ENCODE assay signal across 33 cellular contexts in the genomic region with DNA sequence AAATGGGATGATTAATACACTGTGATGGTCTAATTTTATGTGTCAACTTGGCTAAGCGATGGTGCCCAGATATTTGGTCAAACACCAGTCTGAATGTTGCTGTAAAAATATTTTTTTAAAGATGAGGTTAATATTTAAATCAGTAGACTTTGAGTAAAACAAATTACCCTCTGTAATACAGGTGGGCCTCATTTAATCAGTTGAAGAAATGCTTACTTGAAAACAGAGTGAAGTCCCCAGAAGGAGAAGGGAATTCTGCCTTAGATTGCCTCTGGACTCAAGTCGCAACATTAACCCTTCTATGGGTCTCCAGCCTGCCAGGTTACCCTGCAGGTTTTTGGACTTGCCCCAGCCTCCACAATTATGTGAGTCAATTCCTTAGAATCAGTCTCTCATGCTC. TPM values are rescaled to one million over a fixed set of nuclear protein-coding genes. Genes with fewer than 3 reads are reported as not detected.
DNase-seq lines count a peak whose midpoint lies in the region; ATAC-seq, FAIRE-seq and TF ChIP-seq lines count a peak whose summit lies in the region.
"Had no signal": no experiment of that assay in that cellular context is flagged by ENCODE, and none has a peak within 500 bp of the region (broad histone marks: within the 10 kb centered on the region; RNA-seq: fewer than 3 reads in every experiment).

No MANE protein-coding gene starts in this region.

- no peak for DNase-seq in K562 (ENCODE audit: extremely low read depth in 1 of 4, low spot score in 3 of 4)
- peak; percentile 33 for DNase-seq in islet precursor cell
- no peak for DNase-seq in NCI-H1092 treated with DMSO at 0.1 percent for 48 hours (lab: John Stamatoyannopoulos, UW)
- DNase-seq: 8988T; ACHN; AML-193; BE2C; C1 segment of cervical spinal cord; Caco-2; Calu3; CD4-positive, alpha-beta memory T cell; CD4-positive, alpha-beta T cell; CD4-positive, CD25-positive, alpha-beta regulatory T cell; CD8-positive, alpha-beta memory T cell; CD8-positive, alpha-beta T cell; COR-L47; DMS 273 treated with DMSO at 0.1 percent for 48 hours; DMS153; DMS53; DMS79; DMS79 treated with DMSO at 0.1 percent for 48 hours; DND-41; EL had no signal

- peaks cover 15 to 17% of the 10 kb centered on the region in 2 experiments; a peak in 3 of 5 replicates for H3K27me3 ChIP-seq in K562 (ENCODE audit: control insufficient read depth in 2 of 2, insufficient read depth in 2 of 2, low read length in 2 of 2)
- H3K27me3 ChIP-seq: BE2C; BLaER1; BLaER1 treated with 17β-estradiol and CSF1 and Interleukin-3, amounts not matched to agents 10 nM and 100 nM had no signal

- intact Hi-C loops in K562 (cut with micrococcal nuclease): no loop called here

- no peak overlapping the region for H3K9ac ChIP-seq in K562 (ENCODE audit: insufficient read depth in 1 of 2, low read depth in 2 of 2, low read length in 2 of 2)
- H3K9ac ChIP-seq: BLaER1; BLaER1 treated with 17β-estradiol and CSF1 and Interleukin-3, amounts not matched to agents 10 nM and 100 nM had no signal

- in situ Hi-C loops in K562 (cut with MboI): no loop called here

- CTCF ChIA-PET in HEK293 (lab: Yijun Ruan, JAX): no interaction called here
- CTCF ChIA-PET in K562 (lab: Yijun Ruan, JAX; ENCODE audit: low intra/inter-chr PET ratio): no interaction called here

- POLR2A ChIA-PET in HEK293 (lab: Yijun Ruan, JAX): no interaction called here
- POLR2A ChIA-PET in K562 (lab: Yijun Ruan, JAX): interaction anchor here (1.6 kb wide), 1 partner anchor 24 kb away, joined by 4 read pairs; no protein-coding TSS in a partner anchor

- BruUV-seq in K562 (replicated peaks; lab: Mats Ljungman, UMichigan): no TSS peak

- no peak for TF ChIP-seq EP300 in K562 (IDR thresholded peaks at IDR 0.05; ENCODE audit: low read length)

- H3K4me1 ChIP-seq in HEK293 (ENCODE audit: control insufficient read depth, insufficient read depth, low read length) (no peaks in the 10 kb centered on the region), K562 (replicated peaks in 1 of 2; ENCODE audit: control insufficient read depth in 2 of 2, insufficient read depth in 2 of 2, low read length in 2 of 2) (no peaks in the 10 kb centered on the region)
- H3K4me1 ChIP-seq: A549; BE2C; BLaER1; BLaER1 treated with 17β-estradiol and CSF1 and Interleukin-3, amounts not matched to agents 10 nM and 100 nM; Caco-2 had no signal

- no peak for TF ChIP-seq RAD21 in K562 (CRISPR knock-in tag; conservative IDR thresholded peaks at IDR 0.05 in 1 of 2, IDR thresholded peaks at IDR 0.05 in 1 of 2)

- no peak for FAIRE-seq in K562 (lab: Jason Lieb, UNC)
- FAIRE-seq: A204.1, A549, D721Med had no signal

- H3K36me3 ChIP-seq in HEK293 (ENCODE audit: control insufficient read depth in 2 of 2, insufficient read depth in 1 of 2, low read length in 2 of 2) (no peaks in the 10 kb centered on the region), K562 (ENCODE audit: control insufficient read depth, insufficient read depth, low read length) (no peaks in the 10 kb centered on the region)
- H3K36me3 ChIP-seq: BE2C; BLaER1; BLaER1 treated with 17β-estradiol and CSF1 and Interleukin-3, amounts not matched to agents 10 nM and 100 nM had no signal

- WGBS in K562 (ENCODE audit: insufficient coverage, low coverage, missing lambda C conversion rate): 0% methylated on average over 2 of the region's 2 CpGs

- H3K27ac ChIP-seq in HEK293 (ENCODE audit: extremely low read depth, low read depth, low read length) (no peak overlapping the region), K562 (ENCODE audit: extremely low read depth, low read depth, low read length) (no peak overlapping the region)
- H3K27ac ChIP-seq: 22Rv1; A549; BLaER1; BLaER1 treated with 17β-estradiol and CSF1 and Interleukin-3, amounts not matched to agents 10 nM and 100 nM; C4-2B had no signal

- H3K4me3 ChIP-seq in HEK293 (ENCODE audit: low read depth, low read length) (no peak overlapping the region), K562 (no peak overlapping the region)
- H3K4me3 ChIP-seq: A549; BLaER1; BLaER1 treated with 17β-estradiol and CSF1 and Interleukin-3, amounts not matched to agents 10 nM and 100 nM had no signal

- H3K9me1 ChIP-seq in K562 (ENCODE audit: control insufficient read depth, insufficient read depth, low read length): peaks cover 4% of the 10 kb centered on the region

- H3K4me2 ChIP-seq in K562 (ENCODE audit: insufficient read depth, low read length): no peak overlapping the region
- H3K4me2 ChIP-seq: A549; BLaER1; BLaER1 treated with 17β-estradiol and CSF1 and Interleukin-3, amounts not matched to agents 10 nM and 100 nM had no signal

- H3K79me2 ChIP-seq in K562 (ENCODE audit: control insufficient read depth, insufficient read depth, low read length): no peaks in the 10 kb centered on the region

- TF ChIP-seq CTCF in HEK293 (tag by site-specific recombination; IDR thresholded peaks at IDR 0.05) (no peak), K562 (IDR thresholded peaks at IDR 0.05 in 2 of 3, conservative IDR thresholded peaks at IDR 0.05 in 1 of 3; ENCODE audit: insufficient read depth in 2 of 3, low read depth in 1 of 3, low read length in 3 of 3) (no peak)

- H2AFZ ChIP-seq in K562 (ENCODE audit: low read depth, low read length): no peak overlapping the region

- no peaks in the 10 kb centered on the region for H4K20me1 ChIP-seq in K562 (replicated peaks; ENCODE audit: control insufficient read depth, insufficient read depth, low read length)
- H4K20me1 ChIP-seq: BLaER1; BLaER1 treated with 17β-estradiol and CSF1 and Interleukin-3, amounts not matched to agents 10 nM and 100 nM had no signal

- no peak for ATAC-seq in K562
- no peak for ATAC-seq in GM19324 (IDR thresholded peaks at IDR 0.05; ENCODE audit: low FRiP score, unreplicated experiment)
- ATAC-seq in HG03095 (IDR thresholded peaks at IDR 0.05; ENCODE audit: unreplicated experiment): no peak
- ATAC-seq: A549; CD8-positive, alpha-beta T cell had no signal

- no peak for TF ChIP-seq POLR2A in K562 (conservative IDR thresholded peaks at IDR 0.05)

- no peaks in the 10 kb centered on the region for H3K9me3 ChIP-seq in HEK293 (ENCODE audit: control insufficient read depth, insufficient read depth, low read depth, low read length)
- no peaks in the 10 kb centered on the region for H3K9me3 ChIP-seq in K562 (replicated peaks; ENCODE audit: control insufficient read depth, insufficient read depth, low read depth, low read length)
- H3K9me3 ChIP-seq: A549; BE2C; BLaER1; BLaER1 treated with 17β-estradiol and CSF1 and Interleukin-3, amounts not matched to agents 10 nM and 100 nM; Caco-2 had no signal

TF ChIP-seq in HEK293, 187 proteins besides CTCF, POLR2A, EP300 and RAD21:
- TF ChIP-seq SCRT1 (tag by site-specific recombination; IDR thresholded peaks at IDR 0.05; ENCODE audit: borderline replicate concordance) (no peak), ZNF10 (tag by site-specific recombination; IDR thresholded peaks at IDR 0.05) (peak; percentile 92)

TF ChIP-seq in K562, 482 proteins besides CTCF, POLR2A, EP300 and RAD21:
- TF ChIP-seq ZNF134 (CRISPR knock-in tag; conservative IDR thresholded peaks at IDR 0.05) (peak; percentile 96), RBM25 (IDR thresholded peaks at IDR 0.05; ENCODE audit: low read depth, low read length, severe bottlenecking) (peak; percentile 25), DMBX1 (CRISPR knock-in tag; IDR thresholded peaks at IDR 0.05; ENCODE audit: borderline replicate concordance) (no peak)
TF ChIP-seq in K562: peak in this region for 2.

RNA-seq across cellular contexts. Expression of gene AGK, which starts 49.8 kb away (rescaled TPM):
- total RNA-seq in K562 (2011; cell fraction: chromatin; rRNA removed; ENCODE audit: low replicate concordance): 132 and 175 TPM in 2 replicates
- 71.4 and 98.6 TPM in 2 replicates for total RNA-seq in K562 (2011; cell fraction: nucleolus; rRNA removed)
- total RNA-seq in K562 (2011; cell fraction: nucleoplasm; rRNA removed): 110 and 155 TPM in 2 replicates
- 64.0 and 81.9 TPM in 2 replicates for total RNA-seq in K562 (2014; rRNA removed)
- total RNA-seq in K562 (2014; rRNA removed; fragmentation: Illumina TruSeq; extraction: Trizol): 77.2 and 80.7 TPM in 2 replicates
- 64.4 and 71.8 TPM in 2 replicates for total RNA-seq in K562 (2015; rRNA removed; fragmentation: Illumina TruSeq; extraction: Trizol)
- total RNA-seq in K562 (2021): 61.3 and 62.6 TPM in 2 replicates
- 113 and 128 TPM in 2 replicates for polyA plus RNA-seq in K562 (2011; rRNA removed)
- 56.2 and 89.6 TPM in 2 replicates for polyA plus RNA-seq in K562 (2011; cell fraction: cytosol; rRNA removed)
- polyA plus RNA-seq in K562 (2011; cell fraction: nucleus; rRNA removed): 118 and 147 TPM in 2 replicates
- polyA plus RNA-seq in K562 (2012): 38.3 and 38.8 TPM in 2 replicates
- polyA plus RNA-seq in K562 (2014; fragmentation: Illumina TruSeq; extraction: Trizol): 81.1 and 89.0 TPM in 2 replicates
- 100 to 1,000 TPM in 1 of 2 experiments, 10 to 100 TPM in 1; 50.7 to 102 TPM for polyA plus RNA-seq in K562 (2014; fragmentation: Nextera tagmentation; extraction: Ambion mirVana)
- 71.0 and 79.8 TPM in 2 replicates for polyA plus RNA-seq in K562 (2014; rRNA removed)
- polyA minus RNA-seq in K562 (2011; rRNA and poly(A)+ RNA removed): 121 and 131 TPM in 2 replicates
- 23.8 and 34.1 TPM in 2 replicates for polyA minus RNA-seq in K562 (2011; cell fraction: cytosol; rRNA and poly(A)+ RNA removed)
- polyA minus RNA-seq in K562 (2011; cell fraction: nucleus; rRNA and poly(A)+ RNA removed): 93.0 and 109 TPM in 2 replicates
